12 cellular contexts compared by ENCODE assay signal in the genomic region with DNA sequence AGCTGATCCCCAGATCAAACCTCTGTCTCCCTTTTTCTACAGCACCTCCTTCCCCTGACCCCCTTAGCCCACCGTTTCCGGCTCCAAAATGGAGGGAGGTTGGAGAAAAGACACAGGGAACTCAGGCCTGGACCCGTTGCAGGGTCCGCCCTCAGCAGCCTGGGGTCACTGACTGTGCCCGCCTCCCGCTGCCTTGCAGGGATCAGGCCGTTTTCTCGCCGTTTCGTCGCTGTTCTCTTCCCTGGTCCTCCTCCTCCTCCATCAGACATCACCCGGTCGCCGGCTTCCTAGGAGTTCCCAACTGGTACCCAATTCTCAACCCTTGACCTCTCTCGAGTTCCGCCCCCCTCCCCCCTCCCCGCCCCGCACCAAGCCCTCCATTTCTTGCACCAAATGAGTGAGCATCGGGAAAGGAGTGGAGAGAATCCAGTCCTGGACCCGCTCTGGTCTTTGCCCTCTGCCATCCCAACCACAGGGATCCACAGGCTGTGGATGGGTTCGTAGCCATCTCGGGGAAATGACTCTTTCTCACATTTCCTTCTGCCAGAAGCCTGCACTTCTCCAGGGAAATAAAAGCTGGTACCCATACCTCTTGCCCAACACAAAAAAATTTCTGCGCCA. TPM values are rescaled to one million over a fixed set of nuclear protein-coding genes. Genes with fewer than 3 reads are reported as not detected.
DNase-seq lines count a peak whose midpoint lies in the region; ATAC-seq and TF ChIP-seq lines count a peak whose summit lies in the region.
"Had no signal": no experiment of that assay in that cellular context is flagged by ENCODE, and none has a peak within 500 bp of the region (broad histone marks: within the 10 kb centered on the region; RNA-seq: fewer than 3 reads in every experiment).

No MANE protein-coding gene starts in this region.

- TF ChIP-seq CTCF in H9 (conservative IDR thresholded peaks at IDR 0.05) (no peak), omental fat pad (IDR thresholded peaks at IDR 0.05) (no peak)

- H3K9me3 ChIP-seq in H9 (ENCODE audit: control insufficient read depth, low read depth, low read length) (no peaks in the 10 kb centered on the region), endocrine pancreas (ENCODE audit: control insufficient read depth, low read length) (no peaks in the 10 kb centered on the region)

- peaks cover 18% of the 10 kb centered on the region for H3K27me3 Mint-ChIP-seq in H9 (ENCODE audit: low read depth)

- no peak overlapping the region for H2BK12ac ChIP-seq in H9 (ENCODE audit: insufficient read length, low read depth, low read length)

- H3K27me3 ChIP-seq in H9 (ENCODE audit: insufficient read depth, low read length) (no peaks in the 10 kb centered on the region), endocrine pancreas (ENCODE audit: control insufficient read depth, insufficient read depth, low read length) (no peaks in the 10 kb centered on the region)

- no peak overlapping the region for H4K8ac ChIP-seq in H9 (replicated peaks; ENCODE audit: insufficient read length, low read depth, low read length)

- H3K14ac ChIP-seq in H9 (ENCODE audit: insufficient read depth, low read length) = no peak overlapping the region

- H3K27ac Mint-ChIP-seq in H9 = no peak overlapping the region
- H3K27ac Mint-ChIP-seq: natural killer cell treated with Interleukin-12 subunit alpha and Interleukin-12 subunit beta and Interleukin-15 and Interleukin-18, amount 100 ng/mL, for 72 hours had no signal

- no peaks in the 10 kb centered on the region for H4K20me1 ChIP-seq in H9 (ENCODE audit: control insufficient read depth, insufficient read depth, insufficient read length)

- H3K18ac ChIP-seq in H9 (ENCODE audit: insufficient read length, low read depth, low read length) = no peak overlapping the region

- H3K36me3 Mint-ChIP-seq in H9 (ENCODE audit: insufficient read depth in 1 of 3, low read depth in 3 of 3) = peaks cover 0 to 3% (median 0%) of the 10 kb centered on the region in 3 experiments; a peak in 2 of 7 replicates
- H3K36me3 Mint-ChIP-seq: CD4-positive, CD25-positive, alpha-beta regulatory T cell; natural killer cell treated with Interleukin-12 subunit alpha and Interleukin-12 subunit beta and Interleukin-15 and Interleukin-18, amount 100 ng/mL, for 72 hours had no signal

- no peak overlapping the region for H3T11ph ChIP-seq in H9 (ENCODE audit: low read length)

- H2BK20ac ChIP-seq in H9 (ENCODE audit: low read depth, low read length, poor library complexity, severe bottlenecking) = no peak overlapping the region

- H3K9me3 Mint-ChIP-seq in H9 = peaks cover 0 to 72% of the 10 kb centered on the region in 2 experiments; a peak in 4 of 5 replicates
- H3K9me3 Mint-ChIP-seq: natural killer cell treated with Interleukin-12 subunit alpha and Interleukin-12 subunit beta and Interleukin-15 and Interleukin-18, amount 100 ng/mL, for 72 hours had no signal

- no peak overlapping the region for H2BK15ac ChIP-seq in H9 (ENCODE audit: low read depth, low read length)

- no peaks in the 10 kb centered on the region for H3K79me1 ChIP-seq in H9 (ENCODE audit: insufficient read depth, low read depth, low read length, poor library complexity, severe bottlenecking)

- no peaks in the 10 kb centered on the region for H3K36me3 ChIP-seq in endocrine pancreas (ENCODE audit: control insufficient read depth, insufficient read depth, low read length)

- DNase-seq in AG20443 (ENCODE audit: low spot score) = peak; percentile 5
- DNase-seq in H9 = no peak
- DNase-seq in omental fat pad (ENCODE audit: low spot score) = no peak
- no peak for DNase-seq in CD1c-positive myeloid dendritic cell (ENCODE audit: extremely low spot score)
- DNase-seq in mucosa of gallbladder (ENCODE audit: low spot score) = no peak
- DNase-seq in NCI-H1417 treated with DMSO at 0.1 percent for 48 hours (lab: John Stamatoyannopoulos, UW) = no peak
- no peak for DNase-seq in activated naive CD4-positive, alpha-beta T cell treated with anti-CD3 and anti-CD28 coated beads, Interleukin-2, amount 50 U/mL, for 16 hours
- DNase-seq: CD4-positive, CD25-positive, alpha-beta regulatory T cell; NK-92 treated with Interleukin-12 subunit alpha and Interleukin-12 subunit beta, amount 100 ng/mL, for 24 hours had no signal

- H4K91ac ChIP-seq in H9 (ENCODE audit: insufficient read length, low read depth, low read length) = no peak overlapping the region

- no peak overlapping the region for H4K5ac ChIP-seq in H9 (ENCODE audit: insufficient read length, low read depth, low read length)

- H3K23ac ChIP-seq in H9 (ENCODE audit: insufficient read length, low read depth, low read length) = no peak overlapping the region

- H3K4ac ChIP-seq in H9 (ENCODE audit: low read depth, low read length) = no peak overlapping the region

- H2BK120ac ChIP-seq in H9 (ENCODE audit: low read depth, low read length, poor library complexity, severe bottlenecking) = no peak overlapping the region

- H3K56ac ChIP-seq in H9 (ENCODE audit: insufficient read length, low read depth, low read length) = no peak overlapping the region

- no CpG with 5 or more reads among the region's 23 CpGs for WGBS in H9 (ENCODE audit: extremely low coverage, insufficient read length, low lambda C conversion rate)

- no peak overlapping the region for H2BK5ac ChIP-seq in H9 (ENCODE audit: insufficient read length, low read length)

- H2AFZ ChIP-seq in H9 (ENCODE audit: low read length) = no peak overlapping the region

- no peak overlapping the region for H2AK5ac ChIP-seq in H9 (ENCODE audit: insufficient read length, low read length)

- peaks cover 0 to 4% of the 10 kb centered on the region in 2 experiments; a peak in 1 of 4 replicates for H3K4me1 Mint-ChIP-seq in H9

- no peak overlapping the region for H3K27ac ChIP-seq in H9 (ENCODE audit: insufficient read length, low read depth, low read length)

- peak overlapping the region; percentile 51 for H3K4me3 ChIP-seq in endocrine pancreas (ENCODE audit: control insufficient read depth, insufficient read depth, low read length)

- H3K9ac ChIP-seq in H9 (ENCODE audit: extremely low read depth, insufficient read length, low read length) (no peak overlapping the region), endocrine pancreas (ENCODE audit: control insufficient read depth, insufficient read depth, low read length) (peak overlapping the region; percentile 41)

- H3K4me1 ChIP-seq in H9 (ENCODE audit: insufficient read depth, low read length) (no peaks in the 10 kb centered on the region), endocrine pancreas (ENCODE audit: control insufficient read depth, insufficient read depth, low read length) (no peaks in the 10 kb centered on the region)

- H3K4me2 ChIP-seq in H9 (ENCODE audit: insufficient read depth, insufficient read length, low read length) = peak overlapping the region; percentile 27

- peak overlapping the region in 1 of 2 experiments; percentile 72; a peak in 3 of 5 replicates for H3K4me3 Mint-ChIP-seq in H9
- H3K4me3 Mint-ChIP-seq: natural killer cell treated with Interleukin-12 subunit alpha and Interleukin-12 subunit beta and Interleukin-15 and Interleukin-18, amount 100 ng/mL, for 72 hours had no signal

- no peaks in the 10 kb centered on the region for H3K79me2 ChIP-seq in H9 (ENCODE audit: insufficient read depth, low read length)

- no peaks in the 10 kb centered on the region for H3K23me2 ChIP-seq in H9 (ENCODE audit: insufficient read length, low read depth, low read length, poor library complexity, severe bottlenecking)

- ATAC-seq in omental fat pad (ENCODE audit: low FRiP score) = peak; percentile 19
- ATAC-seq: natural killer cell treated with Interleukin-12 subunit alpha and Interleukin-12 subunit beta and Interleukin-15 and Interleukin-18, amount 100 ng/mL, for 72 hours had no signal

RNA-seq across cellular contexts. Expression of a gene that starts 0.5 kb away (rescaled TPM):
- not detected in 2 replicates for total RNA-seq in H9 (2021)
- 1 to 10 TPM in 1 of 4 donors, not detected in 3; 2.9 TPM for total RNA-seq in omental fat pad
- 0.17 TPM for total RNA-seq in mucosa of gallbladder
- total RNA-seq: CD4-positive, CD25-positive, alpha-beta regulatory T cell; natural killer cell treated with Interleukin-12 subunit alpha and Interleukin-12 subunit beta and Interleukin-15 and Interleukin-18, amount 100 ng/mL, for 72 hours; SK-MEL-5 had no signal

RNA-seq across cellular contexts. Expression of a gene that starts 21.1 kb away (rescaled TPM):
- total RNA-seq in H9 (2021) (78.1 and 79.0 TPM in 2 replicates), omental fat pad (10 to 100 TPM; 28.9 to 60.2 (median 49.7) TPM), mucosa of gallbladder (52.5 TPM)

RNA-seq across cellular contexts. Expression of a gene that starts 34.7 kb away (rescaled TPM):
- total RNA-seq in H9 (2021) (29.6 and 34.2 TPM in 2 replicates), omental fat pad (10 to 100 TPM in 2 of 4 donors, 1 to 10 TPM in 1, not detected in 1; 2.8 to 13.1 (median 12.6) TPM), mucosa of gallbladder (23.6 TPM)

RNA-seq across cellular contexts. Expression of a gene that starts 54.0 kb away (rescaled TPM):
- total RNA-seq in H9 (2021) = 2.7 and 3.1 TPM in 2 replicates
- total RNA-seq in omental fat pad = 10 to 100 TPM in 1 of 4 donors, 1 to 10 TPM in 3; 2.0 to 18.5 (median 6.7) TPM
- total RNA-seq in mucosa of gallbladder = 8.1 TPM
- total RNA-seq: CD4-positive, CD25-positive, alpha-beta regulatory T cell; natural killer cell treated with Interleukin-12 subunit alpha and Interleukin-12 subunit beta and Interleukin-15 and Interleukin-18, amount 100 ng/mL, for 72 hours; SK-MEL-5 had no signal
